25 cellular contexts compared by ENCODE assay signal in genomic region chr10:49350856-49351532, GRCh38. TPM values are rescaled to one million over a fixed set of nuclear protein-coding genes. Genes with fewer than 3 reads are reported as not detected.
"Had no signal": no experiment of that assay in that cellular context is flagged by ENCODE, and none has a peak within 500 bp of the region (broad histone marks: within the 10 kb centered on the region; RNA-seq: fewer than 3 reads in every experiment).

No MANE protein-coding gene starts in this region.

- H3K4me1 ChIP-seq: breast epithelium, left ventricle myocardium inferior, parathyroid adenoma, right atrium auricular region, tibial nerve had no signal

- FAIRE-seq: endometrium, frontal cortex, islet of Langerhans had no signal

- H2AFZ ChIP-seq: parathyroid adenoma had no signal

- DNase-seq: activated CD4-positive, alpha-beta T cell treated with anti-CD3 and anti-CD28 coated beads for 1 hour; activated CD4-positive, alpha-beta T cell treated with anti-CD3 and anti-CD28 coated beads, Interleukin-2, amount 10 ng/mL, durations not matched to agents 7 days and 5 days; activated CD8-positive, alpha-beta T cell treated with anti-CD3 and anti-CD28 coated beads for 36 hours; activated naive CD4-positive, alpha-beta T cell; activated T-cell treated with anti-CD3 and anti-CD28 coated beads for 4 hours; activated T-cell treated with anti-CD3 and anti-CD28 coated beads, Interleukin-2, amount 50 U/mL, for 72 hours; central memory CD4-positive, alpha-beta T cell; effector CD8-positive, alpha-beta T cell; glutamatergic neuron; left ventricle myocardium inferior; nephron progenitor cell; nucleus accumbens; stimulated activated CD4-positive, alpha-beta T cell treated with anti-CD3 and anti-CD28 coated beads, Interleukin-15, amount 100 ng/mL, for 24 hours; stimulated activated CD4-positive, alpha-beta T cell treated with anti-CD3 and anti-CD28 coated beads, Interleukin-2, amount 100 ng/mL, for 24 hours; stimulated activated naive CD4-positive, alpha-beta T cell; T-helper 17 cell had no signal

- H3K4me3 ChIP-seq: breast epithelium, left ventricle myocardium inferior, lung, right atrium auricular region, tibial nerve had no signal

- H3K9ac ChIP-seq: parathyroid adenoma had no signal

- H3K79me2 ChIP-seq: parathyroid adenoma had no signal

- H3K27me3 ChIP-seq: breast epithelium, right atrium auricular region, tibial nerve had no signal

- H3K27ac ChIP-seq: breast epithelium, epithelial cell of prostate, left ventricle myocardium inferior, parathyroid adenoma, right atrium auricular region, tibial nerve had no signal

- H3K36me3 ChIP-seq: breast epithelium, left ventricle myocardium inferior, right atrium auricular region, tibial nerve had no signal

RNA-seq across cellular contexts. Expression of gene C10orf71, which starts 52.0 kb away (rescaled TPM):
- polyA plus RNA-seq: lung had no signal
